ENCODE assay signal across 1 cellular context in the genomic region with DNA sequence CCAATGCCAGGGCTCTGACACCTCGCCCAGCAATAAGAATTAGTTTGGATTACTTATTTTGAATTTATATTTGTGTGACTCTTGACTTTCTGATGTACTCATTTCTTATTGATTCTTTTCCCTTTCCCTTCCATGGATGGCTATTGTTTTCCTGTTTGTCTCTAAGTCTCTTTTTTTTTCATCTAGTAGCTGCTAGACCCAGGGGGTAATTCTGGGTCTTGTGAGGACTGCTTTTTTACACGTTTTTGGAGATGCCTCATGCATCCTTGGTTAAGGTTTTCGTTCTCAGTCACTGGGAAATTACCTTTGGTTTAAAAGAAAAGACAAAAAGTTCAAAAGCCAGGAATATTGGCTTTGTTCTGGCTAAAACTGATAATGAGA.
TF ChIP-seq lines count a peak whose summit lies in the region.

No MANE protein-coding gene starts in this region.

TF ChIP-seq in neural cell, 6 proteins besides CTCF, POLR2A, EP300 and RAD21 (continued from another document):
- TF ChIP-seq, protein P1, sequence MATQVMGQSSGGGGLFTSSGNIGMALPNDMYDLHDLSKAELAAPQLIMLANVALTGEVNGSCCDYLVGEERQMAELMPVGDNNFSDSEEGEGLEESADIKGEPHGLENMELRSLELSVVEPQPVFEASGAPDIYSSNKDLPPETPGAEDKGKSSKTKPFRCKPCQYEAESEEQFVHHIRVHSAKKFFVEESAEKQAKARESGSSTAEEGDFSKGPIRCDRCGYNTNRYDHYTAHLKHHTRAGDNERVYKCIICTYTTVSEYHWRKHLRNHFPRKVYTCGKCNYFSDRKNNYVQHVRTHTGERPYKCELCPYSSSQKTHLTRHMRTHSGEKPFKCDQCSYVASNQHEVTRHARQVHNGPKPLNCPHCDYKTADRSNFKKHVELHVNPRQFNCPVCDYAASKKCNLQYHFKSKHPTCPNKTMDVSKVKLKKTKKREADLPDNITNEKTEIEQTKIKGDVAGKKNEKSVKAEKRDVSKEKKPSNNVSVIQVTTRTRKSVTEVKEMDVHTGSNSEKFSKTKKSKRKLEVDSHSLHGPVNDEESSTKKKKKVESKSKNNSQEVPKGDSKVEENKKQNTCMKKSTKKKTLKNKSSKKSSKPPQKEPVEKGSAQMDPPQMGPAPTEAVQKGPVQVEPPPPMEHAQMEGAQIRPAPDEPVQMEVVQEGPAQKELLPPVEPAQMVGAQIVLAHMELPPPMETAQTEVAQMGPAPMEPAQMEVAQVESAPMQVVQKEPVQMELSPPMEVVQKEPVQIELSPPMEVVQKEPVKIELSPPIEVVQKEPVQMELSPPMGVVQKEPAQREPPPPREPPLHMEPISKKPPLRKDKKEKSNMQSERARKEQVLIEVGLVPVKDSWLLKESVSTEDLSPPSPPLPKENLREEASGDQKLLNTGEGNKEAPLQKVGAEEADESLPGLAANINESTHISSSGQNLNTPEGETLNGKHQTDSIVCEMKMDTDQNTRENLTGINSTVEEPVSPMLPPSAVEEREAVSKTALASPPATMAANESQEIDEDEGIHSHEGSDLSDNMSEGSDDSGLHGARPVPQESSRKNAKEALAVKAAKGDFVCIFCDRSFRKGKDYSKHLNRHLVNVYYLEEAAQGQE (IDR thresholded peaks at IDR 0.05; ENCODE audit: borderline replicate concordance): no peak
- TF ChIP-seq EZH2 (IDR thresholded peaks at IDR 0.05; ENCODE audit: borderline replicate concordance, insufficient read depth, low read length, poor library complexity, severe bottlenecking) (no peak), MXI1 (conservative IDR thresholded peaks at IDR 0.05; ENCODE audit: poor library complexity, severe bottlenecking) (no peak), SMC3 (conservative IDR thresholded peaks at IDR 0.05; ENCODE audit: poor library complexity) (no peak), TAF1 (IDR thresholded peaks at IDR 0.05; ENCODE audit: low read depth) (no peak)
TF ChIP-seq in neural cell: peak in this region for 0.
